Comparison of ENCODE assay signal across 3 cellular contexts in genomic region chr18:34203866-34204265, GRCh38.
A peak's percentile ranks its signal among the peaks of the same experiment; 100 is the strongest.
TF ChIP-seq lines count a peak whose summit lies in the region.

No MANE protein-coding gene starts in this region.

TF ChIP-seq in A549, 52 proteins besides CTCF, POLR2A, EP300 and RAD21:
- no peak for TF ChIP-seq CHD4 (IDR thresholded peaks at IDR 0.05; ENCODE audit: borderline replicate concordance)
- TF ChIP-seq, protein P1, sequence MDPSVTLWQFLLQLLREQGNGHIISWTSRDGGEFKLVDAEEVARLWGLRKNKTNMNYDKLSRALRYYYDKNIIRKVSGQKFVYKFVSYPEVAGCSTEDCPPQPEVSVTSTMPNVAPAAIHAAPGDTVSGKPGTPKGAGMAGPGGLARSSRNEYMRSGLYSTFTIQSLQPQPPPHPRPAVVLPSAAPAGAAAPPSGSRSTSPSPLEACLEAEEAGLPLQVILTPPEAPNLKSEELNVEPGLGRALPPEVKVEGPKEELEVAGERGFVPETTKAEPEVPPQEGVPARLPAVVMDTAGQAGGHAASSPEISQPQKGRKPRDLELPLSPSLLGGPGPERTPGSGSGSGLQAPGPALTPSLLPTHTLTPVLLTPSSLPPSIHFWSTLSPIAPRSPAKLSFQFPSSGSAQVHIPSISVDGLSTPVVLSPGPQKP (IDR thresholded peaks at IDR 0.05; ENCODE audit: low read depth, low read length), result no peak
- peak; percentile 56 for TF ChIP-seq MAFK (IDR thresholded peaks at IDR 0.05; ENCODE audit: partially characterized antibody)
- no peak for TF ChIP-seq GATA3 (IDR thresholded peaks at IDR 0.05; ENCODE audit: borderline replicate concordance)
TF ChIP-seq in A549: peak in this region for 1.

TF ChIP-seq in GM12878, 131 proteins besides CTCF, POLR2A, EP300 and RAD21:
- TF ChIP-seq CREM (IDR thresholded peaks at IDR 0.05; ENCODE audit: low read depth) (no peak), FOXM1 (IDR thresholded peaks at IDR 0.05; ENCODE audit: low read depth, low read length) (no peak), YBX1 (IDR thresholded peaks at IDR 0.05) (no peak), ZNF384 (IDR thresholded peaks at IDR 0.05; ENCODE audit: borderline replicate concordance, low read depth, low read length) (no peak), BCL11A (IDR thresholded peaks at IDR 0.05; ENCODE audit: low read depth, low read length) (no peak), SMAD5 (IDR thresholded peaks at IDR 0.05; ENCODE audit: low read depth) (no peak), HDAC6 (IDR thresholded peaks at IDR 0.05; ENCODE audit: unreplicated experiment) (no peak), SUPT20H (IDR thresholded peaks at IDR 0.05; ENCODE audit: borderline replicate concordance, control insufficient read depth, low read depth, low read length) (no peak), CHD2 (IDR thresholded peaks at IDR 0.05; ENCODE audit: borderline replicate concordance, low read depth, low read length) (no peak)
- TF ChIP-seq, protein P2, sequence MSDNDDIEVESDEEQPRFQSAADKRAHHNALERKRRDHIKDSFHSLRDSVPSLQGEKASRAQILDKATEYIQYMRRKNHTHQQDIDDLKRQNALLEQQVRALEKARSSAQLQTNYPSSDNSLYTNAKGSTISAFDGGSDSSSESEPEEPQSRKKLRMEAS (IDR thresholded peaks at IDR 0.05; ENCODE audit: low read depth, low read length), result no peak

TF ChIP-seq in H1, 55 proteins besides CTCF, POLR2A, EP300 and RAD21:
- no peak for TF ChIP-seq YY1 (IDR thresholded peaks at IDR 0.05; ENCODE audit: low read depth, low read length)
- 0 out of 2 replicates have a peak, but pooled peaks have one; percentile 32 for TF ChIP-seq MAFK (IDR thresholded peaks at IDR 0.05; ENCODE audit: low read depth, low read length)
TF ChIP-seq in H1: peak in this region for 1.
